23 cellular contexts compared by ENCODE assay signal in genomic region chr11:130715085-130715932, GRCh38.
"Had no signal": no experiment of that assay in that cellular context is flagged by ENCODE, and none has a peak within 500 bp of the region (broad histone marks: within the 10 kb centered on the region; RNA-seq: fewer than 3 reads in every experiment).

No MANE protein-coding gene starts in this region.

- H3K9me3 ChIP-seq: lower lobe of right lung, pancreas, sigmoid colon, testis, tibial artery had no signal

- ATAC-seq: esophagus mucosa; left lobe of liver; lower lobe of right lung; naive thymus-derived CD8-positive, alpha-beta T cell; pancreas; stimulated activated memory B cell treated with anti-CD40 and anti-IgM and Interleukin-4, amounts not matched to agents 10 μg/mL and 1 μg/mL and 100 μg/mL, for 72 hours; stimulated activated naive CD8-positive, alpha-beta T cell treated with anti-CD3 and anti-CD28 coated beads, Interleukin-15, Interleukin-2, amounts not matched to agents 100 U/mL and 50 U/mL, for 24 hours had no signal

- H3K36me3 Mint-ChIP-seq: immature natural killer cell; naive thymus-derived CD8-positive, alpha-beta T cell; stimulated activated memory B cell treated with anti-CD40 and anti-IgM and Interleukin-4, amounts not matched to agents 10 μg/mL and 1 μg/mL and 100 μg/mL, for 72 hours; type B pancreatic cell had no signal

- H3K27ac ChIP-seq: epithelial cell of prostate, lower lobe of right lung, pancreas, sigmoid colon, testis, tibial artery had no signal

- H3K27me3 Mint-ChIP-seq: stimulated activated memory B cell treated with anti-CD40 and anti-IgM and Interleukin-4, amounts not matched to agents 10 μg/mL and 1 μg/mL and 100 μg/mL, for 72 hours had no signal

- H3K9me3 Mint-ChIP-seq: immature natural killer cell; naive thymus-derived CD8-positive, alpha-beta T cell; type B pancreatic cell had no signal

- H3K36me3 ChIP-seq: lower lobe of right lung, pancreas, sigmoid colon, tibial artery had no signal

- H3K4me1 Mint-ChIP-seq: immature natural killer cell; stimulated activated memory B cell treated with anti-CD40 and anti-IgM and Interleukin-4, amounts not matched to agents 10 μg/mL and 1 μg/mL and 100 μg/mL, for 72 hours had no signal

- H3K4me1 ChIP-seq: lower lobe of right lung, pancreas, sigmoid colon, testis had no signal

- H3K27ac Mint-ChIP-seq: immature natural killer cell; naive thymus-derived CD8-positive, alpha-beta T cell; stimulated activated memory B cell treated with anti-CD40 and anti-IgM and Interleukin-4, amounts not matched to agents 10 μg/mL and 1 μg/mL and 100 μg/mL, for 72 hours; type B pancreatic cell had no signal

- DNase-seq: caudate nucleus; cerebellar nuclear complex; cortex of kidney; effector CD4-positive, alpha-beta T cell; hypothalamus; immature natural killer cell; lower lobe of right lung; naive thymus-derived CD8-positive, alpha-beta T cell; occipital lobe; pancreas; retina; sigmoid colon; stimulated activated CD4-positive, alpha-beta T cell treated with anti-CD3 and anti-CD28 coated beads, Interleukin-2, amount 100 ng/mL, for 24 hours; stimulated activated CD4-positive, alpha-beta T cell treated with anti-CD3 and anti-CD28 coated beads, Interleukin-4, amount 100 ng/mL, for 4 hours; stimulated activated naive CD8-positive, alpha-beta T cell treated with anti-CD3 and anti-CD28 coated beads, Interleukin-15, Interleukin-2, amounts not matched to agents 100 U/mL and 50 U/mL, for 24 hours; substantia nigra; testis; tibial artery had no signal

- H3K4me3 Mint-ChIP-seq: immature natural killer cell; naive thymus-derived CD8-positive, alpha-beta T cell; stimulated activated memory B cell treated with anti-CD40 and anti-IgM and Interleukin-4, amounts not matched to agents 10 μg/mL and 1 μg/mL and 100 μg/mL, for 72 hours; type B pancreatic cell had no signal

- H3K27me3 ChIP-seq: pancreas, sigmoid colon, testis, tibial artery had no signal

- H3K4me3 ChIP-seq: lower lobe of right lung, pancreas, sigmoid colon, testis, tibial artery had no signal
